ENCODE assay signal across 12 cellular contexts in the genomic region with DNA sequence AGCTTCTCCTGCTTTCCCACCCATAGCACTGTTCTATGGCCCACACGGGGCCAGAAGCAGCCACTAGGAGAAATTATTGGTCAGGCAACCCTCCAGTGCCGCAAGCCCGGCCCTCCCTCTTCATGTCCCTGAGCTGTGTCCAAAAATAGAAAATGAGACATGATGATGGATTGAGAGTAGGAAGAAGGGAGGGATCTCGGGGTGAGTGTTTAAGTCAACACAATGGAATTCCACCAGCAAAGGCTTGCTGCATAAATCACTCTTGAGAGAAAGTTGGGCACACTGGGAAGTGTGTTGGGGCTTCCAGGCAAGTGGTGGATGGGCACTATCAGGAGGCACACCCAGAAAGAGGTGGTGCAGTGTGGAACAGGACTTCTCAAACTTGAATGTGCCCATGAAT.
DNase-seq lines count a peak whose midpoint lies in the region; ATAC-seq and TF ChIP-seq lines count a peak whose summit lies in the region.
"Had no signal": no experiment of that assay in that cellular context is flagged by ENCODE, and none has a peak within 500 bp of the region (broad histone marks: within the 10 kb centered on the region; RNA-seq: fewer than 3 reads in every experiment).

No MANE protein-coding gene starts in this region.

- H3K4me1 ChIP-seq in mesodermal cell (ENCODE audit: control insufficient read depth, insufficient read depth, low read length, poor library complexity, severe bottlenecking) (peaks cover 12% of the 10 kb centered on the region), vagina (peaks cover 6% of the 10 kb centered on the region)

- peak; percentile 72 for DNase-seq in AG09319 (ENCODE audit: extremely low read depth, low read depth)
- DNase-seq in MG63: peak; percentile 64
- peak; percentile 98 for DNase-seq in epithelial cell of esophagus (ENCODE audit: low read depth)
- DNase-seq in vagina (ENCODE audit: extremely low spot score in 2 of 2): no peak
- DNase-seq in NCI-H774 (lab: John Stamatoyannopoulos, UW): no peak
- DNase-seq: activated naive CD4-positive, alpha-beta T cell treated with anti-CD3 and anti-CD28 coated beads, Interleukin-2, amount 10 ng/mL, durations not matched to agents 7 days and 5 days; Caco-2; NCI-H2029; substantia nigra had no signal

- H3K4me3 ChIP-seq in MG63 (no peak overlapping the region), epithelial cell of esophagus (ENCODE audit: low read length) (no peak overlapping the region), mesodermal cell (ENCODE audit: extremely low read depth, insufficient read depth, low read length, poor library complexity, severe bottlenecking) (no peak overlapping the region), vagina (no peak overlapping the region)

- no peaks in the 10 kb centered on the region for H3K9me3 ChIP-seq in MG63
- no peaks in the 10 kb centered on the region for H3K9me3 ChIP-seq in mesodermal cell (ENCODE audit: control insufficient read depth, low read length)
- H3K9me3 ChIP-seq in vagina: no peaks in the 10 kb centered on the region
- H3K9me3 ChIP-seq: Caco-2 had no signal

- H3K27ac ChIP-seq in mesodermal cell (ENCODE audit: low read depth, low read length, severe bottlenecking) (peak overlapping the region; percentile 85), vagina (no peak overlapping the region)

- no peak for ATAC-seq in HG03139 (IDR thresholded peaks at IDR 0.05; ENCODE audit: unreplicated experiment)
- no peak for ATAC-seq in GM21619 (IDR thresholded peaks at IDR 0.05; ENCODE audit: unreplicated experiment)

- H3K27me3 ChIP-seq in MG63 (no peaks in the 10 kb centered on the region), vagina (no peaks in the 10 kb centered on the region)

- WGBS in mesodermal cell (ENCODE audit: insufficient coverage in 2 of 2), 2 experiments: 53 to 75% methylated on average over 4 of the region's 4 CpGs

- intact Hi-C loops in vagina (cut with DNase I): no loop called here

- no peaks in the 10 kb centered on the region for H3K36me3 ChIP-seq in MG63
- H3K36me3 ChIP-seq in mesodermal cell (ENCODE audit: control insufficient read depth, insufficient read depth, low read length): no peaks in the 10 kb centered on the region
- no peaks in the 10 kb centered on the region for H3K36me3 ChIP-seq in vagina

- TF ChIP-seq POLR2A in vagina (IDR thresholded peaks at IDR 0.05): no peak

- TF ChIP-seq CTCF in AG09319 (IDR thresholded peaks at IDR 0.05; ENCODE audit: low read depth, low read length) (no peak; the same call in none of the 2 replicates), epithelial cell of esophagus (IDR thresholded peaks at IDR 0.05; ENCODE audit: insufficient read depth, low read depth, low read length, missing control alignments) (peak; percentile 9), vagina (IDR thresholded peaks at IDR 0.05) (no peak)

Comparison
In these comparisons a context has a peak if more than half of its experiments do, and no peak if none do; other contexts are left out.
1. DNase-seq: peak in AG09319 (single experiment), MG63 (single experiment) and epithelial cell of esophagus (single experiment); none in vagina (0 of 2) and NCI-H774 (single experiment).